Comparison of ENCODE assay signal across 8 cellular contexts in the genomic region with DNA sequence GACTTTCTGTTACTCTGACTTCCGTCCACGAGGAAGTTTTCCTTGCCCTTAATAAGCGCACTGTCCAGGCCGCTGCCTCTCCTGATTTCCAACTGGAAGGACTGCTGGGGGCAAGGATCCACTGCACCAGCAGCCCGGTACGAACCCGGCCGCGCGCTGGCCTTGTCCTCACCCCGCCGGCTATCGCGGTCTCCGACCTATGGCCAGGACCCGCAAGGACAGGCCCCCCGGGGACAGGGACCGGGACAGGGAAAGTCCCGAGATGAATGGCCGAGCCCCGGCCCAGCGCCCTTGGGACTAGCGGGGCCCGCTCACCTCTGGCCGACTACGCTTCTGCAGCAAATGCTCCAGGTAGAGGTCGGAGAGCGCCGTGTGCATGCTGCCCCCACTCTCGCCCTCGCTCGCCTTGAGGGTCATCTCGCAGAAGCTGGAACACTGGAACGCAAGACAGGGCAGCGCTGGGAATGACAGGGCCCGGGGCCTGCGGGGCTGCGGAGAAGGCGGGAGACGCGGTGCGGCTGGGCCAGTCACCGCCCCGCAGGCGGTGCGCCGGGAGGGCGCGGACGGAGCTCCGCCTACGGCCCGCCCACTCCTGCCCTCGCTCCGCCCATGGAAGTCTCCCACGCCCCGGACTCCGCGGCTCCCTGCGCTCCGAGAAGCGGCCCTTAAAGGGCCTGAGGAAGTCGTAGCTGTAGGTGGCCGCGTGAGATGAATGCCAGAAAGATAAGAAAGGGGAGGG. TPM values are rescaled to one million over a fixed set of nuclear protein-coding genes. Genes with fewer than 3 reads are reported as not detected.
DNase-seq lines count a peak whose midpoint lies in the region; ATAC-seq and TF ChIP-seq lines count a peak whose summit lies in the region.

A gene (minus strand): TSS at position 529 of the 739 bp plus-strand sequence. CDS start 112 bp downstream, at position 417.

- no peaks in the 10 kb centered on the region for H3K9me3 ChIP-seq in PC-9 (ENCODE audit: insufficient read depth, low read depth)

- POLR2A ChIA-PET in PC-9 (lab: Charles Lee; ENCODE audit: unreplicated experiment), result interaction anchor here (0.7 kb wide), 2 partner anchors 41 to 737 kb away, joined by 3 to 6 read pairs; no protein-coding TSS in a partner anchor
- POLR2A ChIA-PET in naive thymus-derived CD8-positive, alpha-beta T cell (lab: Charles Lee), result interaction anchor here (0.9 to 1.0 kb wide), 2 partner anchors 33 to 43 kb away, joined by 3 to 4 read pairs; a partner anchor contains a TSS

- H3K27ac ChIP-seq in PC-9, result no peak within 1 kb of the TSS

- no peaks in the 10 kb centered on the region for H4K20me1 ChIP-seq in PC-9 (ENCODE audit: insufficient read depth)

- H3K4me1 ChIP-seq in PC-9 (replicated peaks; ENCODE audit: insufficient read depth), result peaks cover 5% of the 10 kb centered on the region; the same call in 1 of the 2 replicates

- intact Hi-C loops in PC-9 (cut with micrococcal nuclease; ENCODE audit: unreplicated experiment), result loop anchor here (2.0 kb wide), 1 partner anchor 42 kb away; a partner anchor contains a TSS

- H3K4me3 ChIP-seq in PC-9 (peak within 1 kb of the TSS; percentile 54), fibroblast of mammary gland (ENCODE audit: control insufficient read depth, low read depth, low read length) (peak within 1 kb of the TSS; percentile 66)

- no peaks in the 10 kb centered on the region for H3K79me2 ChIP-seq in PC-9 (ENCODE audit: low read depth)

- H3K9me3 Mint-ChIP-seq in naive thymus-derived CD8-positive, alpha-beta T cell, result peaks cover 0 to 6% (median 0%) of the 10 kb centered on the region in 9 donors
- H3K9me3 Mint-ChIP-seq in stimulated activated naive B cell treated with anti-CD40 and anti-IgM and Interleukin-4, amounts not matched to agents 10 μg/mL and 1 μg/mL and 100 μg/mL, for 72 hours, result peaks cover 0 to 4% of the 10 kb centered on the region in 2 donors

- DNase-seq in CMK (ENCODE audit: low read depth), result peak; percentile 73
- DNase-seq in PC-9, result peak; percentile 44 to 87
- peak; percentile 51 to 58 for DNase-seq in activated T-helper 1 cell treated with anti-CD3 and anti-CD28 coated beads, Interleukin-2, amount 50 U/mL, for 16 hours (ENCODE audit: low read depth in 1 of 2, low spot score in 1 of 2)
- peak; percentile 61 for DNase-seq in fibroblast of mammary gland (ENCODE audit: low read depth)
- peak; percentile 55 to 79 (median 72) for DNase-seq in naive thymus-derived CD8-positive, alpha-beta T cell
- peak; percentile 58 for DNase-seq in stimulated activated naive B cell treated with anti-CD40 and anti-IgM and Interleukin-4, amounts not matched to agents 10 μg/mL and 1 μg/mL and 100 μg/mL, for 72 hours

- ATAC-seq in GM19397 (IDR thresholded peaks at IDR 0.05; ENCODE audit: unreplicated experiment), result peak; percentile 96
- ATAC-seq in HG03521 (IDR thresholded peaks at IDR 0.05; ENCODE audit: unreplicated experiment), result peak; percentile 92
- peak; percentile 96 for ATAC-seq in naive thymus-derived CD8-positive, alpha-beta T cell
- ATAC-seq in stimulated activated naive B cell treated with anti-CD40 and anti-IgM and Interleukin-4, amounts not matched to agents 10 μg/mL and 1 μg/mL and 100 μg/mL, for 72 hours (replicated peaks), result peak; percentile 94 to 96

- H3K4me3 Mint-ChIP-seq in naive thymus-derived CD8-positive, alpha-beta T cell, result peak within 1 kb of the TSS; percentile 72 to 89 (median 82)
- peak within 1 kb of the TSS; percentile 79 to 91 for H3K4me3 Mint-ChIP-seq in stimulated activated naive B cell treated with anti-CD40 and anti-IgM and Interleukin-4, amounts not matched to agents 10 μg/mL and 1 μg/mL and 100 μg/mL, for 72 hours

- peak within 1 kb of the TSS; percentile 77 for H2AFZ ChIP-seq in PC-9

- no peaks in the 10 kb centered on the region for H3K27me3 Mint-ChIP-seq in naive thymus-derived CD8-positive, alpha-beta T cell
- H3K27me3 Mint-ChIP-seq in stimulated activated naive B cell treated with anti-CD40 and anti-IgM and Interleukin-4, amounts not matched to agents 10 μg/mL and 1 μg/mL and 100 μg/mL, for 72 hours, result no peaks in the 10 kb centered on the region

- peak within 1 kb of the TSS in 8 of 10 donors; percentile 40 to 86 (median 59) for H3K27ac Mint-ChIP-seq in naive thymus-derived CD8-positive, alpha-beta T cell
- H3K27ac Mint-ChIP-seq in stimulated activated naive B cell treated with anti-CD40 and anti-IgM and Interleukin-4, amounts not matched to agents 10 μg/mL and 1 μg/mL and 100 μg/mL, for 72 hours, result peak within 1 kb of the TSS; percentile 47

- peak within 1 kb of the TSS; percentile 82 for H3K4me2 ChIP-seq in PC-9

- H3K36me3 ChIP-seq in PC-9 (ENCODE audit: low read depth), result no peaks in the 10 kb centered on the region

- H3K4me1 Mint-ChIP-seq in naive thymus-derived CD8-positive, alpha-beta T cell, result peaks cover 2 to 45% (median 35%) of the 10 kb centered on the region in 4 donors
- H3K4me1 Mint-ChIP-seq in stimulated activated naive B cell treated with anti-CD40 and anti-IgM and Interleukin-4, amounts not matched to agents 10 μg/mL and 1 μg/mL and 100 μg/mL, for 72 hours, result peaks cover 6 to 21% of the 10 kb centered on the region in 2 donors

- CTCF ChIA-PET in PC-9 (lab: Charles Lee), result no interaction called here

- H3K9me2 ChIP-seq in PC-9 (ENCODE audit: insufficient read depth), result no peaks in the 10 kb centered on the region

- BruUV-seq in PC-9 (replicated peaks; lab: Mats Ljungman, UMichigan), result no TSS peak

- no peak for TF ChIP-seq CTCF in PC-9 (conservative IDR thresholded peaks at IDR 0.05)
- TF ChIP-seq CTCF in fibroblast of mammary gland (conservative IDR thresholded peaks at IDR 0.05; ENCODE audit: control insufficient read depth, insufficient read depth, low read depth, low read length), result no peak

- H3F3A ChIP-seq in PC-9 (ENCODE audit: insufficient read depth, low read depth), result peaks cover 10% of the 10 kb centered on the region; the same call in 1 of the 2 replicates

- H3K27me3 ChIP-seq in PC-9 (ENCODE audit: insufficient read depth, low read depth), result peaks cover 3% of the 10 kb centered on the region; the same call in 1 of the 2 replicates

- peaks cover 0 to 4% (median 0%) of the 10 kb centered on the region in 3 donors for H3K36me3 Mint-ChIP-seq in naive thymus-derived CD8-positive, alpha-beta T cell
- H3K36me3 Mint-ChIP-seq in stimulated activated naive B cell treated with anti-CD40 and anti-IgM and Interleukin-4, amounts not matched to agents 10 μg/mL and 1 μg/mL and 100 μg/mL, for 72 hours, result no peaks in the 10 kb centered on the region

RNA-seq across cellular contexts. Expression of the gene that starts here (rescaled TPM):
- 4.2 and 4.8 TPM in 2 replicates for total RNA-seq in PC-9 (2021)
- 10 to 100 TPM; 17.1 to 18.4 TPM for total RNA-seq in naive thymus-derived CD8-positive, alpha-beta T cell
- polyA plus RNA-seq in naive thymus-derived CD8-positive, alpha-beta T cell, result 10 to 100 TPM; 10.6 to 18.9 (median 17.3) TPM
